Comparison of ENCODE assay signal across 8 cellular contexts in genomic region chr19:56350416-56351045, GRCh38. TPM values are rescaled to one million over a fixed set of nuclear protein-coding genes. Genes with fewer than 3 reads are reported as not detected.
DNase-seq lines count a peak whose midpoint lies in the region; ATAC-seq and TF ChIP-seq lines count a peak whose summit lies in the region.

No MANE protein-coding gene starts in this region.

- H3K36me3 ChIP-seq in upper lobe of left lung, result no peaks in the 10 kb centered on the region

- H3K9me3 ChIP-seq in upper lobe of left lung, result no peaks in the 10 kb centered on the region

- no peaks in the 10 kb centered on the region for H3K27me3 ChIP-seq in upper lobe of left lung

- peak in 1 of 2 donors; percentile 61 for ATAC-seq in upper lobe of left lung (ENCODE audit: low FRiP score in 2 of 2)
- no peak for ATAC-seq in HG02610 (IDR thresholded peaks at IDR 0.05; ENCODE audit: unreplicated experiment)

- no peaks in the 10 kb centered on the region for H3K4me1 Mint-ChIP-seq in nephron

- H3K4me3 Mint-ChIP-seq in nephron, result no peak overlapping the region

- no peak overlapping the region for H3K27ac Mint-ChIP-seq in nephron

- TF ChIP-seq POLR2A in upper lobe of left lung (IDR thresholded peaks at IDR 0.05), result no peak

- peak; percentile 95 for TF ChIP-seq CTCF in VCaP (conservative IDR thresholded peaks at IDR 0.05)
- peak; percentile 77 to 84 (median 77) for TF ChIP-seq CTCF in nephron (IDR thresholded peaks at IDR 0.05; ENCODE audit: unreplicated experiment in 3 of 3)
- TF ChIP-seq CTCF in upper lobe of left lung (IDR thresholded peaks at IDR 0.05), result peak; percentile 68 to 85 (median 73)

- H3K9me3 Mint-ChIP-seq in nephron, result peaks cover 21% of the 10 kb centered on the region

- no peak overlapping the region for H3K27ac ChIP-seq in VCaP
- no peak overlapping the region for H3K27ac ChIP-seq in upper lobe of left lung

- no peaks in the 10 kb centered on the region for H3K4me1 ChIP-seq in upper lobe of left lung

- H3K4me3 ChIP-seq in upper lobe of left lung, result no peak overlapping the region

- H3K27me3 Mint-ChIP-seq in nephron (ENCODE audit: low read depth), result no peaks in the 10 kb centered on the region

- H3K36me3 Mint-ChIP-seq in nephron (ENCODE audit: low read depth), result peaks cover 4% of the 10 kb centered on the region

- no peak for TF ChIP-seq EP300 in upper lobe of left lung (IDR thresholded peaks at IDR 0.05)

- DNase-seq in NCI-H2081 (lab: John Stamatoyannopoulos, UW) (peak; percentile 53 to 64), NCI-H2081 treated with DMSO at 0.1 percent for 48 hours (lab: John Stamatoyannopoulos, UW) (no peak), NCI-H146 (lab: John Stamatoyannopoulos, UW) (peak; percentile 25), upper lobe of left lung (peak in 1 of 2 donors; percentile 25)
- peak; percentile 24 for DNase-seq in effector CD8-positive, alpha-beta T cell (lab: John Stamatoyannopoulos, UW)

- WGBS in upper lobe of left lung, 2 donors, result 18 to 22% methylated on average over 8 of the region's 8 CpGs

RNA-seq across cellular contexts. Expression of gene ZSCAN5A, which starts 35.9 kb away (rescaled TPM):
- 10 to 100 TPM in 4 of 6 donors, 1 to 10 TPM in 2; 6.2 to 18.6 (median 11.3) TPM for total RNA-seq in upper lobe of left lung

RNA-seq across cellular contexts. Expression of gene ZNF582, which starts 42.8 kb away (rescaled TPM):
- total RNA-seq in upper lobe of left lung, result 10 to 100 TPM in 1 of 6 donors, 1 to 10 TPM in 5; 2.1 to 11.9 (median 2.7) TPM

RNA-seq across cellular contexts. Expression of gene ZNF583, which starts 53.6 kb away (rescaled TPM):
- 10 to 100 TPM in 1 of 6 donors, 1 to 10 TPM in 5; 3.7 to 21.5 (median 6.9) TPM for total RNA-seq in upper lobe of left lung
